1 cellular context compared by ENCODE assay signal in genomic region chr17:48100591-48101011, GRCh38.
TF ChIP-seq lines count a peak whose summit lies in the region.

No MANE protein-coding gene starts in this region.

TF ChIP-seq in HepG2, 621 proteins besides CTCF, POLR2A, EP300 and RAD21 (continued from another document):
- no peak for TF ChIP-seq TRAFD1 (CRISPR knock-in tag; IDR thresholded peaks at IDR 0.05; ENCODE audit: borderline replicate concordance)
- no peak for TF ChIP-seq ZNF292 (CRISPR knock-in tag; IDR thresholded peaks at IDR 0.05; ENCODE audit: borderline replicate concordance, low read depth)
- TF ChIP-seq ELF1 (CRISPR knock-in tag; IDR thresholded peaks at IDR 0.05), result 0 out of 2 replicates have a peak, but pooled peaks have one; percentile 8
- 0 out of 2 replicates have a peak, but pooled peaks have one; percentile 29 for TF ChIP-seq ZBTB1 (CRISPR knock-in tag; IDR thresholded peaks at IDR 0.05; ENCODE audit: borderline replicate concordance)
- TF ChIP-seq TCF7 (IDR thresholded peaks at IDR 0.05; ENCODE audit: low read depth), result 0 out of 2 replicates have a peak, but pooled peaks have one; percentile 2
- TF ChIP-seq HNF4G (IDR thresholded peaks at IDR 0.05; ENCODE audit: borderline replicate concordance, low read depth, low read length), result no peak
- TF ChIP-seq HNF4G (CRISPR knock-in tag; IDR thresholded peaks at IDR 0.05; ENCODE audit: borderline replicate concordance, low read depth), result 0 out of 2 replicates have a peak, but pooled peaks have one; percentile 23
- TF ChIP-seq TEAD3 (CRISPR knock-in tag; optimal IDR thresholded peaks at IDR 0.05; ENCODE audit: borderline replicate concordance), result peak; percentile 18
- TF ChIP-seq SAP130 (CRISPR knock-in tag; IDR thresholded peaks at IDR 0.05; ENCODE audit: low read depth), result no peak
- no peak for TF ChIP-seq TIGD3 (CRISPR knock-in tag; IDR thresholded peaks at IDR 0.05; ENCODE audit: borderline replicate concordance)
- TF ChIP-seq ARID2 (CRISPR knock-in tag; IDR thresholded peaks at IDR 0.05; ENCODE audit: borderline replicate concordance), result 0 out of 2 replicates have a peak, but pooled peaks have one; percentile 11
- TF ChIP-seq ZNF615 (CRISPR knock-in tag; IDR thresholded peaks at IDR 0.05; ENCODE audit: borderline replicate concordance), result 0 out of 2 replicates have a peak, but pooled peaks have one; percentile 21
- peak; percentile 28; the same call in 1 of the 2 replicates for TF ChIP-seq ZNF253 (CRISPR knock-in tag; IDR thresholded peaks at IDR 0.05; ENCODE audit: borderline replicate concordance)
- peak; percentile 92; the same call in 1 of the 2 replicates for TF ChIP-seq ZNF225 (CRISPR knock-in tag; IDR thresholded peaks at IDR 0.05)
- peak; percentile 78; the same call in 1 of the 2 replicates for TF ChIP-seq ZNF34 (CRISPR knock-in tag; IDR thresholded peaks at IDR 0.05; ENCODE audit: borderline replicate concordance)
- TF ChIP-seq ZNF816 (CRISPR knock-in tag; IDR thresholded peaks at IDR 0.05; ENCODE audit: borderline replicate concordance), result peak; percentile 85; the same call in 1 of the 2 replicates
- TF ChIP-seq ZNF556 (CRISPR knock-in tag; IDR thresholded peaks at IDR 0.05; ENCODE audit: borderline replicate concordance), result 0 out of 2 replicates have a peak, but pooled peaks have one; percentile 47
- TF ChIP-seq HIVEP1 (CRISPR knock-in tag; IDR thresholded peaks at IDR 0.05), result 0 out of 2 replicates have a peak, but pooled peaks have one; percentile 81
- 0 out of 2 replicates have a peak, but pooled peaks have one; percentile 10 for TF ChIP-seq ETV6 (CRISPR knock-in tag; conservative IDR thresholded peaks at IDR 0.05)
- TF ChIP-seq ZNF33A (CRISPR knock-in tag; IDR thresholded peaks at IDR 0.05; ENCODE audit: borderline replicate concordance), result 0 out of 2 replicates have a peak, but pooled peaks have one; percentile 15
- TF ChIP-seq MEF2D (CRISPR knock-in tag; IDR thresholded peaks at IDR 0.05), result 0 out of 2 replicates have a peak, but pooled peaks have one; percentile 59
- TF ChIP-seq ZNF224 (CRISPR knock-in tag; IDR thresholded peaks at IDR 0.05), result no peak
- TF ChIP-seq TOPORS (CRISPR knock-in tag; IDR thresholded peaks at IDR 0.05), result peak; percentile 18; the same call in 1 of the 2 replicates
- TF ChIP-seq HMG20B (CRISPR knock-in tag; conservative IDR thresholded peaks at IDR 0.05), result 0 out of 2 replicates have a peak, but pooled peaks have one; percentile 16
- TF ChIP-seq ZNF101 (CRISPR knock-in tag; IDR thresholded peaks at IDR 0.05; ENCODE audit: borderline replicate concordance, low read depth), result no peak
- TF ChIP-seq HNRNPUL1 (IDR thresholded peaks at IDR 0.05; ENCODE audit: low read depth, low read length), result no peak
- no peak for TF ChIP-seq ZNF20 (CRISPR knock-in tag; IDR thresholded peaks at IDR 0.05)
- TF ChIP-seq PCBP1 (IDR thresholded peaks at IDR 0.05; ENCODE audit: borderline replicate concordance, low read depth, low read length), result no peak
- peak; percentile 88 for TF ChIP-seq ZNF281 (CRISPR knock-in tag; IDR thresholded peaks at IDR 0.05; ENCODE audit: borderline replicate concordance)
- 0 out of 2 replicates have a peak, but pooled peaks have one; percentile 1 for TF ChIP-seq CBFB (CRISPR knock-in tag; IDR thresholded peaks at IDR 0.05)
- peak; percentile 39 for TF ChIP-seq PCBP2 (optimal IDR thresholded peaks at IDR 0.05; ENCODE audit: low read depth, low read length, poor library complexity, severe bottlenecking)
- peak; percentile 4 for TF ChIP-seq U2AF1 (optimal IDR thresholded peaks at IDR 0.05; ENCODE audit: low read depth, low read length)
- 0 out of 2 replicates have a peak, but pooled peaks have one; percentile 16 for TF ChIP-seq SIX1 (CRISPR knock-in tag; IDR thresholded peaks at IDR 0.05; ENCODE audit: borderline replicate concordance)
- 0 out of 2 replicates have a peak, but pooled peaks have one; percentile 22 for TF ChIP-seq ARID3A (IDR thresholded peaks at IDR 0.05; ENCODE audit: low read depth, low read length)
